In the genomic region with DNA sequence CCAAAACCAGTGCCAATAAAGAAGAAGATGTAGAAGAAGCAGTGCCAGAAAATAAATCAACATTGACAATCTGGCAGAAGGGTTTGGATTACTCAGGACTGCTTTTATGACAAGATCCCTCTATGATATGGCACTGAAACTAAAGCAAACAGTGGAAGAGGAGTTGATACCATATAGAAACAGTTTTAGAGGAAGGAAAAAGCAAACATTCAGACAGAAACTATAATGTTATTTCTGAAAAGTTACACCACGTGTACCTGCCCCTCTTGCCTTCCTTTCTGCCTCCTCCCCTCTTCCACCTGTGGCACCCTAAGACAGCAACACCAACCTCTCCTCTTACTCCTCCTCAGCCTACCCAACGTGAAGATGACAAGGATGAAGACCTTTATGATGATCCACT, we compare ENCODE assay signal across 8 cellular contexts.
A peak's percentile ranks its signal among the peaks of the same experiment; 100 is the strongest.
DNase-seq lines count a peak whose midpoint lies in the region; ATAC-seq and TF ChIP-seq lines count a peak whose summit lies in the region.

No MANE protein-coding gene starts in this region.

- H3K4me1 ChIP-seq in OCI-LY7 (ENCODE audit: insufficient read depth, low read length, poor library complexity, severe bottlenecking) (peaks cover 22% of the 10 kb centered on the region), stomach (peaks cover 0 to 26% (median 5%) of the 10 kb centered on the region in 4 donors)

- CTCF ChIA-PET in OCI-LY7 (lab: Charles Lee; ENCODE audit: unreplicated experiment): no interaction called here

- H3K27ac Mint-ChIP-seq in stimulated activated naive B cell treated with anti-CD40 and anti-IgM and Interleukin-4, amounts not matched to agents 10 μg/mL and 1 μg/mL and 100 μg/mL, for 72 hours: peak overlapping the region; percentile 91

- H3K27ac ChIP-seq in OCI-LY7 (ENCODE audit: low read depth, low read length, poor library complexity, severe bottlenecking) (peak overlapping the region; percentile 76), stomach (no peak overlapping the region)

- no peaks in the 10 kb centered on the region for H3K79me2 ChIP-seq in OCI-LY7 (ENCODE audit: insufficient read depth, low read depth, low read length)

- peaks cover 44% of the 10 kb centered on the region for H3K4me1 Mint-ChIP-seq in activated T-cell treated with anti-CD3 and anti-CD28 coated beads, Interleukin-2, amount 50 U/mL, for 4 hours (ENCODE audit: low read depth)
- H3K4me1 Mint-ChIP-seq in stimulated activated naive B cell treated with anti-CD40 and anti-IgM and Interleukin-4, amounts not matched to agents 10 μg/mL and 1 μg/mL and 100 μg/mL, for 72 hours: peaks cover 17 to 38% of the 10 kb centered on the region in 2 donors

- peak overlapping the region; percentile 60; the same call in 1 of the 2 replicates for H3K4me2 ChIP-seq in OCI-LY7 (ENCODE audit: low read length)

- H4K20me1 ChIP-seq in OCI-LY7 (ENCODE audit: insufficient read depth, low read length): no peaks in the 10 kb centered on the region

- 49 to 69% (median 62%) methylated on average over 2 of the region's 2 CpGs for WGBS in stomach, 5 donors

- TF ChIP-seq EP300 in stomach (IDR thresholded peaks at IDR 0.05): no peak

- BruUV-seq in OCI-LY7 (replicated peaks; lab: Mats Ljungman, UMichigan): no TSS peak

- H3K27me3 ChIP-seq in stomach: no peaks in the 10 kb centered on the region

- H2AFZ ChIP-seq in OCI-LY7 (ENCODE audit: low read length): peak overlapping the region; percentile 54; the same call in 1 of the 2 replicates

- H3K4me3 ChIP-seq in OCI-LY7 (ENCODE audit: low read depth, low read length, poor library complexity, severe bottlenecking) (no peak overlapping the region), stomach (no peak overlapping the region)

- no peaks in the 10 kb centered on the region for H3K36me3 Mint-ChIP-seq in activated T-cell treated with anti-CD3 and anti-CD28 coated beads, Interleukin-2, amount 50 U/mL, for 4 hours (ENCODE audit: insufficient read depth)
- no peaks in the 10 kb centered on the region for H3K36me3 Mint-ChIP-seq in stimulated activated naive B cell treated with anti-CD40 and anti-IgM and Interleukin-4, amounts not matched to agents 10 μg/mL and 1 μg/mL and 100 μg/mL, for 72 hours

- TF ChIP-seq CTCF in OCI-LY7 (conservative IDR thresholded peaks at IDR 0.05; ENCODE audit: low read length): no peak
- TF ChIP-seq CTCF in stomach (IDR thresholded peaks at IDR 0.05): no peak

- no peaks in the 10 kb centered on the region for H3K27me3 Mint-ChIP-seq in activated T-cell treated with anti-CD3 and anti-CD28 coated beads, Interleukin-2, amount 50 U/mL, for 4 hours (ENCODE audit: low read depth)
- H3K27me3 Mint-ChIP-seq in stimulated activated naive B cell treated with anti-CD40 and anti-IgM and Interleukin-4, amounts not matched to agents 10 μg/mL and 1 μg/mL and 100 μg/mL, for 72 hours: no peaks in the 10 kb centered on the region

- no peak for DNase-seq in activated T-cell treated with anti-CD3 and anti-CD28 coated beads, Interleukin-2, amount 50 U/mL, for 4 hours
- no peak for DNase-seq in activated T-cell treated with anti-CD3 and anti-CD28 coated beads for 4 hours
- no peak for DNase-seq in OCI-LY7 (ENCODE audit: low spot score)
- no peak for DNase-seq in stimulated activated naive B cell treated with anti-CD40 and anti-IgM and Interleukin-4, amounts not matched to agents 10 μg/mL and 1 μg/mL and 100 μg/mL, for 72 hours
- no peak for DNase-seq in hepatic stellate cell (ENCODE audit: low spot score)
- DNase-seq in amniotic stem cell (lab: John Stamatoyannopoulos, UW): no peak
- DNase-seq in stomach: no peak

- H3K9me3 ChIP-seq in OCI-LY7 (ENCODE audit: low read length) (no peaks in the 10 kb centered on the region), stomach (peaks cover 0 to 9% (median 0%) of the 10 kb centered on the region in 4 donors)

- intact Hi-C loops in OCI-LY7 (cut with micrococcal nuclease; ENCODE audit: unreplicated experiment): no loop called here
- intact Hi-C loops in stomach (cut with DNase I; ENCODE audit: low total_unique reads): no loop called here

- no peaks in the 10 kb centered on the region for H3K36me3 ChIP-seq in OCI-LY7 (ENCODE audit: insufficient read depth, low read length)
- no peaks in the 10 kb centered on the region for H3K36me3 ChIP-seq in stomach

- TF ChIP-seq POLR2A in stomach (IDR thresholded peaks at IDR 0.05): no peak

- peak; percentile 63 to 64 for ATAC-seq in activated T-cell treated with anti-CD3 and anti-CD28 coated beads, Interleukin-2, amount 50 U/mL, for 4 hours
- ATAC-seq in HG02884 (IDR thresholded peaks at IDR 0.05; ENCODE audit: unreplicated experiment): peak; percentile 19
- ATAC-seq in stimulated activated naive B cell treated with anti-CD40 and anti-IgM and Interleukin-4, amounts not matched to agents 10 μg/mL and 1 μg/mL and 100 μg/mL, for 72 hours (replicated peaks): peak; percentile 68 to 72

- POLR2A ChIA-PET in OCI-LY7 (lab: Charles Lee): interaction anchor here (0.6 to 1.4 kb wide), 5 partner anchors 8 to 62 kb away, joined by 3 to 5 read pairs (median 3); no protein-coding TSS in a partner anchor

- H3K4me3 Mint-ChIP-seq in activated T-cell treated with anti-CD3 and anti-CD28 coated beads, Interleukin-2, amount 50 U/mL, for 4 hours: peak overlapping the region; percentile 25
- H3K4me3 Mint-ChIP-seq in stimulated activated naive B cell treated with anti-CD40 and anti-IgM and Interleukin-4, amounts not matched to agents 10 μg/mL and 1 μg/mL and 100 μg/mL, for 72 hours: peak overlapping the region; percentile 52 to 60

- no peaks in the 10 kb centered on the region for H3K9me3 Mint-ChIP-seq in activated T-cell treated with anti-CD3 and anti-CD28 coated beads, Interleukin-2, amount 50 U/mL, for 4 hours
- H3K9me3 Mint-ChIP-seq in stimulated activated naive B cell treated with anti-CD40 and anti-IgM and Interleukin-4, amounts not matched to agents 10 μg/mL and 1 μg/mL and 100 μg/mL, for 72 hours: no peaks in the 10 kb centered on the region

- H3K9me2 ChIP-seq in OCI-LY7 (ENCODE audit: insufficient read depth, low read length): no peaks in the 10 kb centered on the region

Comparison
In these comparisons a context has a peak if more than half of its experiments do, and no peak if none do; other contexts are left out.
1. ATAC-seq: peak in every context shown above with its lines; median percentile 70 in stimulated activated naive B cell treated with anti-CD40 and anti-IgM and Interleukin-4, amounts not matched to agents 10 μg/mL and 1 μg/mL and 100 μg/mL, for 72 hours; 64 in activated T-cell treated with anti-CD3 and anti-CD28 coated beads, Interleukin-2, amount 50 U/mL, for 4 hours; 19 in HG02884.